In genomic region chr20:44180814-44181213, GRCh38 we compare ENCODE assay signal across 11 cellular contexts. TPM values are rescaled to one million over a fixed set of nuclear protein-coding genes. Genes with fewer than 3 reads are reported as not detected.
DNase-seq lines count a peak whose midpoint lies in the region; ATAC-seq and TF ChIP-seq lines count a peak whose summit lies in the region.
"Had no signal": no experiment of that assay in that cellular context is flagged by ENCODE, and none has a peak within 500 bp of the region (broad histone marks: within the 10 kb centered on the region; RNA-seq: fewer than 3 reads in every experiment).

No MANE protein-coding gene starts in this region.

- no peak overlapping the region for H3K9ac ChIP-seq in mucosa of rectum (ENCODE audit: low read depth in 1 of 2, low read length in 2 of 2)

- DNase-seq in RPMI7951 (ENCODE audit: low read depth) (peak; percentile 87), fibroblast of villous mesenchyme (ENCODE audit: low read depth) (peak; percentile 66), aorta (peak; percentile 80 to 84), tibial nerve (ENCODE audit: low spot score in 2 of 2) (no peak), dorsolateral prefrontal cortex (no peak)
- DNase-seq: effector CD8-positive, alpha-beta T cell; NCI-H2171; stimulated activated naive B cell treated with anti-CD40 and anti-IgM and Interleukin-4, amounts not matched to agents 10 μg/mL and 1 μg/mL and 100 μg/mL, for 72 hours had no signal

- ATAC-seq in aorta (ENCODE audit: low FRiP score), result peak; percentile 70
- no peak for ATAC-seq in HG02884 (IDR thresholded peaks at IDR 0.05; ENCODE audit: unreplicated experiment)
- ATAC-seq: GM12878; stimulated activated naive B cell treated with anti-CD40 and anti-IgM and Interleukin-4, amounts not matched to agents 10 μg/mL and 1 μg/mL and 100 μg/mL, for 72 hours had no signal

- no peak overlapping the region for H3K4me3 ChIP-seq in fibroblast of villous mesenchyme (ENCODE audit: low read depth, low read length)
- H3K4me3 ChIP-seq in mucosa of rectum (ENCODE audit: low read length in 2 of 2), result no peak overlapping the region
- H3K4me3 ChIP-seq in aorta (ENCODE audit: low read length in 2 of 2), result peak overlapping the region; percentile 1 to 22
- no peak overlapping the region for H3K4me3 ChIP-seq in tibial nerve
- no peak overlapping the region for H3K4me3 ChIP-seq in dorsolateral prefrontal cortex
- H3K4me3 ChIP-seq: GM12878 had no signal

- H3K36me3 ChIP-seq in mucosa of rectum (ENCODE audit: control insufficient read depth in 2 of 2, insufficient read depth in 2 of 2, low read length in 2 of 2), result no peaks in the 10 kb centered on the region
- H3K36me3 ChIP-seq in aorta (ENCODE audit: control insufficient read depth in 1 of 2, insufficient read depth in 2 of 2, low read length in 1 of 2), result no peaks in the 10 kb centered on the region
- no peaks in the 10 kb centered on the region for H3K36me3 ChIP-seq in tibial nerve

- 1 to 6% methylated on average over 9 of the region's 9 CpGs for WGBS in aorta, 2 donors
- WGBS in tibial nerve, 2 donors, result 20 to 27% methylated on average over 9 of the region's 9 CpGs

- TF ChIP-seq EP300 in tibial nerve (IDR thresholded peaks at IDR 0.05), result no peak

- intact Hi-C loops in aorta (cut with DNase I), result loop anchor here in 1 of 2 donors (2.0 to 10.0 kb wide), 2 partner anchors 14 to 1654 kb away; partner anchors contain the start of gene SNX21
- intact Hi-C loops in dorsolateral prefrontal cortex (cut with DNase I), result loop anchor here in 1 of 2 donors (10.0 kb wide), 1 partner anchor 66 kb away; no protein-coding TSS in a partner anchor

- H3K4me1 ChIP-seq in mucosa of rectum (ENCODE audit: control insufficient read depth in 2 of 2, insufficient read depth in 2 of 2, low read length in 2 of 2), result peaks cover 5 to 8% of the 10 kb centered on the region in 2 donors
- H3K4me1 ChIP-seq in aorta (ENCODE audit: control insufficient read depth in 1 of 2, insufficient read depth in 2 of 2, low read length in 2 of 2), result peaks cover 0 to 3% of the 10 kb centered on the region in 2 donors
- no peaks in the 10 kb centered on the region for H3K4me1 ChIP-seq in tibial nerve

- TF ChIP-seq CTCF in fibroblast of villous mesenchyme (IDR thresholded peaks at IDR 0.05; ENCODE audit: insufficient read depth, low read depth, low read length) (no peak), tibial nerve (IDR thresholded peaks at IDR 0.05) (no peak), dorsolateral prefrontal cortex (IDR thresholded peaks at IDR 0.05 in 54 of 56, conservative IDR thresholded peaks at IDR 0.05 in 2 of 56; ENCODE audit: low read depth in 1 of 56, partially characterized antibody in 56 of 56) (no peak)

- H3K27me3 ChIP-seq in mucosa of rectum (ENCODE audit: control insufficient read depth in 2 of 2, insufficient read depth in 2 of 2, low read length in 2 of 2), result peaks cover 0 to 6% of the 10 kb centered on the region in 2 donors
- no peaks in the 10 kb centered on the region for H3K27me3 ChIP-seq in aorta (ENCODE audit: control insufficient read depth in 1 of 2, insufficient read depth in 2 of 2, low read length in 1 of 2)
- peaks cover 0 to 9% of the 10 kb centered on the region in 2 donors for H3K27me3 ChIP-seq in tibial nerve
- H3K27me3 ChIP-seq in dorsolateral prefrontal cortex, result peaks cover 0 to 45% (median 8%) of the 10 kb centered on the region in 45 donors

- H3K27ac ChIP-seq in mucosa of rectum (ENCODE audit: low read depth in 2 of 2, low read length in 2 of 2) (peak overlapping the region; percentile 18 to 27), aorta (ENCODE audit: low read depth in 1 of 2, low read length in 2 of 2) (peak overlapping the region; percentile 39 to 73), tibial nerve (no peak overlapping the region), dorsolateral prefrontal cortex (peak overlapping the region in 1 of 59 donors; percentile 26)

- TF ChIP-seq POLR2A in tibial nerve (IDR thresholded peaks at IDR 0.05), result no peak

- H3K9me3 ChIP-seq in mucosa of rectum (ENCODE audit: control insufficient read depth in 2 of 2, low read length in 2 of 2), result no peaks in the 10 kb centered on the region
- H3K9me3 ChIP-seq in aorta (ENCODE audit: control insufficient read depth, low read length), result no peaks in the 10 kb centered on the region
- no peaks in the 10 kb centered on the region for H3K9me3 ChIP-seq in tibial nerve

RNA-seq across cellular contexts. Expression of gene JPH2, which starts 6.2 kb away (rescaled TPM):
- total RNA-seq in RPMI7951 (2014; rRNA removed; shearing (Covaris generic)), result 16.0 and 24.2 TPM in 2 replicates
- total RNA-seq in fibroblast of villous mesenchyme (37.4 and 50.5 TPM in 2 replicates), aorta (100 to 1,000 TPM in 1 of 2 donors, 10 to 100 TPM in 1; 63.3 to 140 TPM), tibial nerve (1 to 10 TPM; 3.1 to 6.3 (median 5.3) TPM), dorsolateral prefrontal cortex (1 to 10 TPM in 56 of 120 experiments, under 1 TPM in 63, not detected in 1; 0.21 to 8.8 (median 0.92) TPM)
- polyA plus RNA-seq in aorta, result 10 to 100 TPM; 12.8 to 19.4 TPM
- total RNA-seq: GM12878 had no signal

RNA-seq across cellular contexts. Expression of gene OSER1, which starts 29.8 kb away (rescaled TPM):
- total RNA-seq in RPMI7951 (2014; rRNA removed; shearing (Covaris generic)), result 81.6 and 89.0 TPM in 2 replicates
- total RNA-seq in fibroblast of villous mesenchyme, result 28.7 and 45.8 TPM in 2 replicates
- total RNA-seq in aorta, result 10 to 100 TPM; 26.7 to 34.2 TPM
- polyA plus RNA-seq in aorta, result 10 to 100 TPM; 29.2 to 54.1 TPM
- 10 to 100 TPM; 31.2 to 47.9 (median 35.3) TPM for total RNA-seq in tibial nerve
- total RNA-seq in dorsolateral prefrontal cortex, result 10 to 100 TPM; 20.8 to 41.9 (median 29.8) TPM

Comparison
In these comparisons a context has a peak if more than half of its experiments do, and no peak if none do; other contexts are left out.
1. DNase-seq: peak in RPMI7951 (single experiment), fibroblast of villous mesenchyme (single experiment) and aorta (2 of 2); none in tibial nerve (0 of 2) and dorsolateral prefrontal cortex (0 of 10).
2. H3K4me3 ChIP-seq: peak in aorta (2 of 2); none in fibroblast of villous mesenchyme (single experiment), mucosa of rectum (0 of 2), tibial nerve (0 of 4) and dorsolateral prefrontal cortex (0 of 59).
3. H3K27ac ChIP-seq: peak in mucosa of rectum (2 of 2) and aorta (2 of 2); none in tibial nerve (0 of 4).